In genomic region chr15:85444329-85444605, GRCh38 we compare ENCODE assay signal across 11 cellular contexts.
DNase-seq lines count a peak whose midpoint lies in the region; ATAC-seq and TF ChIP-seq lines count a peak whose summit lies in the region.
"Had no signal": no experiment of that assay in that cellular context is flagged by ENCODE, and none has a peak within 500 bp of the region (broad histone marks: within the 10 kb centered on the region; RNA-seq: fewer than 3 reads in every experiment).

No MANE protein-coding gene starts in this region.

- peak overlapping the region; percentile 57 for H3K27ac Mint-ChIP-seq in Calu3 (ENCODE audit: unreplicated experiment)

- CTCF ChIA-PET in Calu3 (lab: Charles Lee) (interaction anchor here (1.2 to 1.3 kb wide), 3 partner anchors 10 to 113 kb away, joined by 4 to 6 read pairs (median 5); no protein-coding TSS in a partner anchor), PC-9 (lab: Charles Lee) (no interaction called here)

- 33% methylated on average over 1 of the region's 1 CpG for WGBS in esophagus muscularis mucosa
- no CpG with 5 or more reads among the region's 1 CpG for WGBS in neuronal stem cell (ENCODE audit: extremely low coverage in 2 of 2, insufficient read length in 2 of 2, insufficient replicate concordance in 1 of 2), 2 donors
- WGBS in tibial nerve, 2 donors: 32 to 51% methylated on average over 1 of the region's 1 CpG

- no peak overlapping the region for H2BK15ac ChIP-seq in neuronal stem cell (ENCODE audit: low read length)

- peak overlapping the region; percentile 19; the same call in 1 of the 2 replicates for H3K4me3 ChIP-seq in PC-9
- no peak overlapping the region for H3K4me3 ChIP-seq in esophagus muscularis mucosa
- H3K4me3 ChIP-seq in neuronal stem cell (ENCODE audit: low read length in 2 of 2): no peak overlapping the region
- H3K4me3 ChIP-seq in tibial nerve: no peak overlapping the region
- H3K4me3 ChIP-seq: gastrocnemius medialis had no signal

- no peak for ATAC-seq in GM19397 (IDR thresholded peaks at IDR 0.05; ENCODE audit: unreplicated experiment)
- ATAC-seq: gastrocnemius medialis had no signal

- H3K4ac ChIP-seq in neuronal stem cell (ENCODE audit: low read length): no peak overlapping the region

- TF ChIP-seq POLR2A in esophagus muscularis mucosa (IDR thresholded peaks at IDR 0.05; ENCODE audit: low read depth) (no peak), tibial nerve (IDR thresholded peaks at IDR 0.05) (no peak)

- H3K14ac ChIP-seq in neuronal stem cell (ENCODE audit: low read length): no peak overlapping the region

- no peak overlapping the region for H2BK12ac ChIP-seq in neuronal stem cell (ENCODE audit: low read length)

- H3K36me3 Mint-ChIP-seq in Calu3 (ENCODE audit: insufficient read depth, unreplicated experiment): peaks cover 5% of the 10 kb centered on the region

- H3K4me2 ChIP-seq in PC-9 (peak overlapping the region; percentile 59), neuronal stem cell (ENCODE audit: insufficient read depth, low read length, poor library complexity, severe bottlenecking) (no peak overlapping the region)

- H2AK5ac ChIP-seq in neuronal stem cell (ENCODE audit: low read depth, low read length): no peak overlapping the region

- H2BK5ac ChIP-seq in neuronal stem cell (ENCODE audit: low read length): no peak overlapping the region

- H2AFZ ChIP-seq in PC-9 (no peak overlapping the region), neuronal stem cell (ENCODE audit: low read length) (no peak overlapping the region)

- TF ChIP-seq CTCF in Calu3 (IDR thresholded peaks at IDR 0.05; ENCODE audit: unreplicated experiment): no peak
- no peak for TF ChIP-seq CTCF in PC-9 (conservative IDR thresholded peaks at IDR 0.05)
- no peak for TF ChIP-seq CTCF in esophagus muscularis mucosa (IDR thresholded peaks at IDR 0.05)
- TF ChIP-seq CTCF in tibial nerve (IDR thresholded peaks at IDR 0.05): no peak

- BruUV-seq in Calu3 (replicated peaks; lab: Mats Ljungman, UMichigan) (no TSS peak), PC-9 (replicated peaks; lab: Mats Ljungman, UMichigan) (no TSS peak)

- no peak overlapping the region for H2BK120ac ChIP-seq in neuronal stem cell (ENCODE audit: low read depth, low read length)

- no peak overlapping the region for H4K91ac ChIP-seq in neuronal stem cell (ENCODE audit: low read depth, low read length, poor library complexity)

- H3K4me1 ChIP-seq in PC-9 (replicated peaks; ENCODE audit: insufficient read depth): peaks cover 34% of the 10 kb centered on the region
- peaks cover 31 to 55% (median 54%) of the 10 kb centered on the region in 4 donors for H3K4me1 ChIP-seq in esophagus muscularis mucosa
- peaks cover 11 to 27% of the 10 kb centered on the region in 2 donors for H3K4me1 ChIP-seq in neuronal stem cell (ENCODE audit: control insufficient read depth in 2 of 2, insufficient read depth in 1 of 2, low read depth in 1 of 2, low read length in 2 of 2)
- H3K4me1 ChIP-seq in tibial nerve: peaks cover 0 to 43% (median 23%) of the 10 kb centered on the region in 4 donors

- peaks cover 84% of the 10 kb centered on the region for H3K79me2 ChIP-seq in PC-9 (ENCODE audit: low read depth)

- no peaks in the 10 kb centered on the region for H3K9me3 Mint-ChIP-seq in Calu3 (ENCODE audit: low read depth, unreplicated experiment)

- POLR2A ChIA-PET in PC-9 (lab: Charles Lee; ENCODE audit: unreplicated experiment): interaction anchor here (0.6 kb wide), 2 partner anchors 47 to 60 kb away, joined by 3 to 9 read pairs; no protein-coding TSS in a partner anchor

- no peak overlapping the region for H3K9ac ChIP-seq in neuronal stem cell (ENCODE audit: low read depth, low read length, poor library complexity)

- H3F3A ChIP-seq in PC-9 (ENCODE audit: insufficient read depth, low read depth): peaks cover 30% of the 10 kb centered on the region

- no peak overlapping the region for H3K18ac ChIP-seq in neuronal stem cell (ENCODE audit: low read length)

- intact Hi-C loops in Calu3 (cut with micrococcal nuclease; ENCODE audit: unreplicated experiment) (no loop called here), PC-9 (cut with micrococcal nuclease; ENCODE audit: unreplicated experiment) (loop anchor here (5.0 kb wide), 1 partner anchor 38 kb away; no protein-coding TSS in a partner anchor), esophagus muscularis mucosa (cut with DNase I) (no loop called here)

- H3K4me1 Mint-ChIP-seq in Calu3 (ENCODE audit: low read depth, unreplicated experiment): peaks cover 54% of the 10 kb centered on the region

- H3K27ac ChIP-seq in PC-9 (peak overlapping the region; percentile 53), esophagus muscularis mucosa (replicated peaks in 1 of 4) (peak overlapping the region in 3 of 4 donors; percentile 24 to 56 (median 48)), neuronal stem cell (replicated peaks; ENCODE audit: low read length) (peak overlapping the region; percentile 72), tibial nerve (peak overlapping the region in 1 of 4 donors; percentile 4)
- H3K27ac ChIP-seq: C4-2B, gastrocnemius medialis had no signal

- H3K9me3 ChIP-seq in PC-9 (ENCODE audit: insufficient read depth, low read depth): no peaks in the 10 kb centered on the region; the same call in 1 of the 2 replicates
- H3K9me3 ChIP-seq in esophagus muscularis mucosa: peaks cover 0 to 3% (median 0%) of the 10 kb centered on the region in 4 donors
- peaks cover 0 to 3% of the 10 kb centered on the region in 2 donors for H3K9me3 ChIP-seq in neuronal stem cell (replicated peaks in 1 of 2; ENCODE audit: control insufficient read depth in 2 of 2, insufficient read depth in 1 of 2, low read depth in 1 of 2, low read length in 2 of 2)
- H3K9me3 ChIP-seq in tibial nerve: peaks cover 0 to 13% (median 0%) of the 10 kb centered on the region in 4 donors
- H3K9me3 ChIP-seq: gastrocnemius medialis had no signal

- H4K8ac ChIP-seq in neuronal stem cell (ENCODE audit: low read depth, low read length): no peak overlapping the region

- no peak for TF ChIP-seq EP300 in esophagus muscularis mucosa (IDR thresholded peaks at IDR 0.05)
- TF ChIP-seq EP300 in tibial nerve (IDR thresholded peaks at IDR 0.05): no peak

- no peaks in the 10 kb centered on the region; the same call in 1 of the 2 replicates for H3K36me3 ChIP-seq in PC-9 (ENCODE audit: low read depth)
- H3K36me3 ChIP-seq in esophagus muscularis mucosa: no peaks in the 10 kb centered on the region
- H3K36me3 ChIP-seq in neuronal stem cell (replicated peaks in 1 of 2; ENCODE audit: control insufficient read depth in 2 of 2, insufficient read depth in 2 of 2, low read length in 2 of 2): no peaks in the 10 kb centered on the region
- H3K36me3 ChIP-seq in tibial nerve: no peaks in the 10 kb centered on the region
- H3K36me3 ChIP-seq: gastrocnemius medialis had no signal

- H3K27me3 ChIP-seq in PC-9 (ENCODE audit: insufficient read depth, low read depth) (no peaks in the 10 kb centered on the region), esophagus muscularis mucosa (no peaks in the 10 kb centered on the region), neuronal stem cell (ENCODE audit: control insufficient read depth in 3 of 3, insufficient read depth in 3 of 3, low read depth in 1 of 3, low read length in 3 of 3) (no peaks in the 10 kb centered on the region), tibial nerve (no peaks in the 10 kb centered on the region)
- H3K27me3 ChIP-seq: gastrocnemius medialis had no signal

- H4K20me1 ChIP-seq in PC-9 (ENCODE audit: insufficient read depth): no peaks in the 10 kb centered on the region; the same call in 1 of the 2 replicates

- no peaks in the 10 kb centered on the region for H3K27me3 Mint-ChIP-seq in Calu3 (ENCODE audit: unreplicated experiment)

- no peak overlapping the region for H3K4me3 Mint-ChIP-seq in Calu3 (ENCODE audit: low read depth, unreplicated experiment)

- H3K23ac ChIP-seq in neuronal stem cell (ENCODE audit: low read depth, low read length, poor library complexity): no peak overlapping the region

- H3K79me1 ChIP-seq in neuronal stem cell (ENCODE audit: low read depth, low read length): no peaks in the 10 kb centered on the region

- H3K9me2 ChIP-seq in PC-9 (ENCODE audit: insufficient read depth): no peaks in the 10 kb centered on the region

- no peak for DNase-seq in Calu3
- no peak for DNase-seq in PC-9
- DNase-seq in esophagus muscularis mucosa (ENCODE audit: extremely low spot score): no peak
- DNase-seq in neuronal stem cell (ENCODE audit: low spot score): no peak
- DNase-seq in tibial nerve (ENCODE audit: low spot score in 2 of 2): no peak
- no peak for DNase-seq in HuH-7 (ENCODE audit: low spot score)
- DNase-seq in KG1 (lab: John Stamatoyannopoulos, UW): no peak
- DNase-seq: gastrocnemius medialis; stimulated activated CD8-positive, alpha-beta memory T cell treated with anti-CD3 and anti-CD28 coated beads, Interleukin-4, amount 100 ng/mL, for 48 hours had no signal
